1 cellular context compared by ENCODE assay signal in genomic region chr6:137740967-137741761, GRCh38.
TF ChIP-seq lines count a peak whose summit lies in the region.

No MANE protein-coding gene starts in this region.

TF ChIP-seq in WTC11, 78 proteins besides CTCF, POLR2A, EP300 and RAD21 (continued from another document):
- TF ChIP-seq MYBL2 (CRISPR knock-in tag; IDR thresholded peaks at IDR 0.05), result no peak
- no peak for TF ChIP-seq AFF4 (CRISPR knock-in tag; IDR thresholded peaks at IDR 0.05; ENCODE audit: borderline replicate concordance)
- no peak for TF ChIP-seq CREB1 (CRISPR knock-in tag; IDR thresholded peaks at IDR 0.05)
- no peak for TF ChIP-seq MXD4 (CRISPR knock-in tag; IDR thresholded peaks at IDR 0.05; ENCODE audit: borderline replicate concordance)
- TF ChIP-seq FOXP1 (CRISPR knock-in tag; IDR thresholded peaks at IDR 0.05; ENCODE audit: borderline replicate concordance), result no peak
- no peak for TF ChIP-seq NFYB (CRISPR knock-in tag; conservative IDR thresholded peaks at IDR 0.05; ENCODE audit: low read depth)
- TF ChIP-seq KAT7 (CRISPR knock-in tag; IDR thresholded peaks at IDR 0.05; ENCODE audit: borderline replicate concordance), result no peak
- no peak for TF ChIP-seq GTF2I (CRISPR knock-in tag; conservative IDR thresholded peaks at IDR 0.05)
- TF ChIP-seq MAX (CRISPR knock-in tag; IDR thresholded peaks at IDR 0.05), result no peak
- no peak for TF ChIP-seq ZBTB21 (CRISPR knock-in tag; IDR thresholded peaks at IDR 0.05; ENCODE audit: borderline replicate concordance)
- no peak for TF ChIP-seq PRRX2 (CRISPR knock-in tag; IDR thresholded peaks at IDR 0.05)
- no peak for TF ChIP-seq ZSCAN18 (CRISPR knock-in tag; IDR thresholded peaks at IDR 0.05)
- no peak for TF ChIP-seq TEAD1 (CRISPR knock-in tag; IDR thresholded peaks at IDR 0.05)
- no peak for TF ChIP-seq NFE2L1 (CRISPR knock-in tag; IDR thresholded peaks at IDR 0.05)
